ENCODE assay signal across 14 cellular contexts in genomic region chr20:32828029-32828666, GRCh38. TPM values are rescaled to one million over a fixed set of nuclear protein-coding genes. Genes with fewer than 3 reads are reported as not detected.
DNase-seq lines count a peak whose midpoint lies in the region; ATAC-seq and TF ChIP-seq lines count a peak whose summit lies in the region.
"Had no signal": no experiment of that assay in that cellular context is flagged by ENCODE, and none has a peak within 500 bp of the region (broad histone marks: within the 10 kb centered on the region; RNA-seq: fewer than 3 reads in every experiment).

No MANE protein-coding gene starts in this region.

- no peak for TF ChIP-seq CTCF in epithelial cell of esophagus (IDR thresholded peaks at IDR 0.05; ENCODE audit: insufficient read depth, low read depth, low read length, missing control alignments)
- no peak for TF ChIP-seq CTCF in upper lobe of left lung (IDR thresholded peaks at IDR 0.05)

- WGBS in upper lobe of left lung, 2 donors: 93 to 94% methylated on average over 4 of the region's 4 CpGs

- TF ChIP-seq POLR2A in upper lobe of left lung (IDR thresholded peaks at IDR 0.05): no peak

- H3K4me3 ChIP-seq in epithelial cell of esophagus (ENCODE audit: low read length) (no peak overlapping the region), rectal smooth muscle tissue (ENCODE audit: low read length) (no peak overlapping the region), upper lobe of left lung (no peak overlapping the region)
- H3K4me3 ChIP-seq: HAP-1, prostate gland had no signal

- ATAC-seq in upper lobe of left lung (ENCODE audit: low FRiP score in 2 of 2): no peak

- peaks cover 3% of the 10 kb centered on the region for H3K4me1 ChIP-seq in rectal smooth muscle tissue (ENCODE audit: control insufficient read depth, insufficient read depth, low read length)
- H3K4me1 ChIP-seq in upper lobe of left lung: peaks cover 25 to 52% (median 30%) of the 10 kb centered on the region in 4 donors

- no peak overlapping the region for H3K9ac ChIP-seq in rectal smooth muscle tissue (ENCODE audit: low read length)

- TF ChIP-seq EP300 in upper lobe of left lung (IDR thresholded peaks at IDR 0.05): no peak

- peak overlapping the region; percentile 37 for H3K27ac ChIP-seq in rectal smooth muscle tissue (ENCODE audit: low read depth, low read length)
- H3K27ac ChIP-seq in upper lobe of left lung: no peak overlapping the region
- H3K27ac ChIP-seq: VCaP had no signal

- H3K9me3 ChIP-seq in upper lobe of left lung: no peaks in the 10 kb centered on the region
- H3K9me3 ChIP-seq: HAP-1, prostate gland had no signal

- H3K27me3 ChIP-seq in rectal smooth muscle tissue (ENCODE audit: control insufficient read depth, insufficient read depth, low read length) (no peaks in the 10 kb centered on the region), upper lobe of left lung (no peaks in the 10 kb centered on the region)

- H3K36me3 ChIP-seq in rectal smooth muscle tissue (ENCODE audit: control insufficient read depth, insufficient read depth, low read length): peaks cover 6% of the 10 kb centered on the region
- H3K36me3 ChIP-seq in upper lobe of left lung: peaks cover 0 to 46% (median 24%) of the 10 kb centered on the region in 4 donors
- H3K36me3 ChIP-seq: prostate gland had no signal

- DNase-seq in GM03348 (ENCODE audit: low spot score) (peak; percentile 28), NCI-H774 (lab: John Stamatoyannopoulos, UW) (peak; percentile 28), epithelial cell of esophagus (ENCODE audit: low read depth) (peak; percentile 47), NCI-H1694 treated with DMSO at 0.1 percent for 48 hours (lab: John Stamatoyannopoulos, UW) (no peak), middle frontal gyrus (ENCODE audit: extremely low spot score, low spot score) (no peak), upper lobe of left lung (no peak)
- DNase-seq: activated effector memory CD4-positive, alpha-beta T cell treated with Interleukin-2 at 50 U/mL for 16 hours; islet precursor cell; NCI-H1105 treated with DMSO at 0.1 percent for 48 hours; OCI-M1 had no signal

RNA-seq across cellular contexts. Expression of gene MAPRE1, which starts 8.4 kb away (rescaled TPM):
- total RNA-seq in upper lobe of left lung: 10 to 100 TPM; 36.2 to 94.2 (median 77.9) TPM

RNA-seq across cellular contexts. Expression of gene EFCAB8, which starts 30.6 kb away (rescaled TPM):
- 1 to 10 TPM in 3 of 6 donors, under 1 TPM in 3; 0.10 to 3.3 (median 0.67) TPM for total RNA-seq in upper lobe of left lung

Comparison
In these comparisons a context has a peak if more than half of its experiments do, and no peak if none do; other contexts are left out.
1. DNase-seq: peak in GM03348 (single experiment), NCI-H774 (single experiment) and epithelial cell of esophagus (single experiment); none in NCI-H1694 treated with DMSO at 0.1 percent for 48 hours (single experiment), middle frontal gyrus (single experiment) and upper lobe of left lung (0 of 2).